ENCODE assay signal across 8 cellular contexts in genomic region chr5:141877478-141878185, GRCh38. TPM values are rescaled to one million over a fixed set of nuclear protein-coding genes. Genes with fewer than 3 reads are reported as not detected.
DNase-seq lines count a peak whose midpoint lies in the region; ATAC-seq and TF ChIP-seq lines count a peak whose summit lies in the region.

No MANE protein-coding gene starts in this region.

- H3K9me3 ChIP-seq in CD8-positive, alpha-beta T cell (ENCODE audit: low read length): no peaks in the 10 kb centered on the region
- no peaks in the 10 kb centered on the region for H3K9me3 ChIP-seq in liver (ENCODE audit: control insufficient read depth in 4 of 4, low read length in 3 of 4)
- H3K9me3 ChIP-seq in stomach smooth muscle (ENCODE audit: control insufficient read depth in 2 of 2, low read length in 2 of 2): no peaks in the 10 kb centered on the region

- CTCF ChIA-PET in CD8-positive, alpha-beta T cell (lab: Charles Lee): interaction anchor here (1.0 to 12.7 kb wide), 25 partner anchors 9 to 212 kb away, joined by 3 to 350 read pairs (median 7); partner anchors contain the start of genes DELE1, GNPDA1 and PCDH12

- peaks cover 35% of the 10 kb centered on the region for H3K4me1 ChIP-seq in CD8-positive, alpha-beta T cell (ENCODE audit: insufficient read depth, low read length)
- peaks cover 5 to 38% (median 30%) of the 10 kb centered on the region in 4 donors for H3K4me1 ChIP-seq in liver (ENCODE audit: control insufficient read depth in 4 of 4, insufficient read depth in 4 of 4, low read length in 3 of 4)
- H3K4me1 ChIP-seq in stomach smooth muscle (ENCODE audit: control insufficient read depth, insufficient read depth, low read length): peaks cover 46% of the 10 kb centered on the region

- peak overlapping the region; percentile 41 for H3K4me3 ChIP-seq in CD8-positive, alpha-beta T cell (ENCODE audit: low read depth, low read length)
- H3K4me3 ChIP-seq in liver (ENCODE audit: low read depth in 1 of 3, low read length in 3 of 3): peak overlapping the region; percentile 74 to 84 (median 78)
- H3K4me3 ChIP-seq in stomach smooth muscle (ENCODE audit: low read length in 2 of 2): peak overlapping the region; percentile 73 to 75

- peaks cover 24% of the 10 kb centered on the region for H3K4me1 Mint-ChIP-seq in CD8-positive, alpha-beta T cell (ENCODE audit: low read depth)
- H3K4me1 Mint-ChIP-seq in brain: peaks cover 73% of the 10 kb centered on the region

- peak in 3 of 7 experiments; percentile 26 to 61 (median 27) for DNase-seq in CD8-positive, alpha-beta T cell
- peak; percentile 54 for DNase-seq in NCI-H69 (lab: John Stamatoyannopoulos, UW)
- no peak for DNase-seq in effector CD4-positive, alpha-beta T cell
- DNase-seq in AG08396 (ENCODE audit: low spot score): no peak
- no peak for DNase-seq in GF-D8 (lab: John Stamatoyannopoulos, UW)

- no peaks in the 10 kb centered on the region for H3K36me3 ChIP-seq in CD8-positive, alpha-beta T cell (ENCODE audit: insufficient read depth, low read length)
- no peaks in the 10 kb centered on the region for H3K36me3 ChIP-seq in liver (ENCODE audit: control insufficient read depth in 4 of 4, insufficient read depth in 3 of 4, low read depth in 1 of 4, low read length in 3 of 4)
- H3K36me3 ChIP-seq in stomach smooth muscle (ENCODE audit: control insufficient read depth in 2 of 2, insufficient read depth in 2 of 2, low read length in 2 of 2): no peaks in the 10 kb centered on the region

- intact Hi-C loops in CD8-positive, alpha-beta T cell (cut with DNase I, micrococcal nuclease): loop anchor here (2.0 to 5.0 kb wide), 2 partner anchors 63 to 65 kb away; no protein-coding TSS in a partner anchor

- ATAC-seq in CD8-positive, alpha-beta T cell: no peak

- peak overlapping the region; percentile 74 for H3K4me3 Mint-ChIP-seq in CD8-positive, alpha-beta T cell
- H3K4me3 Mint-ChIP-seq in brain: peak overlapping the region; percentile 90 to 98 (median 95)

- TF ChIP-seq RAD21 in liver (IDR thresholded peaks at IDR 0.05): no peak

- no peaks in the 10 kb centered on the region for H3K36me3 Mint-ChIP-seq in CD8-positive, alpha-beta T cell
- H3K36me3 Mint-ChIP-seq in brain: peaks cover 4% of the 10 kb centered on the region

- no peak for TF ChIP-seq CTCF in CD8-positive, alpha-beta T cell (IDR thresholded peaks at IDR 0.05)
- TF ChIP-seq CTCF in brain (conservative IDR thresholded peaks at IDR 0.05) (no peak), liver (IDR thresholded peaks at IDR 0.05; ENCODE audit: low read depth, low read length, missing input control) (no peak)

- no peaks in the 10 kb centered on the region for H3K9me3 Mint-ChIP-seq in CD8-positive, alpha-beta T cell
- H3K9me3 Mint-ChIP-seq in brain: no peaks in the 10 kb centered on the region

- POLR2A ChIA-PET in CD8-positive, alpha-beta T cell (lab: Charles Lee): interaction anchor here (0.6 to 3.2 kb wide), 4 partner anchors 83 to 228 kb away, joined by 3 to 15 read pairs (median 7); partner anchors contain the start of gene RNF14

- H3K27me3 ChIP-seq in CD8-positive, alpha-beta T cell (ENCODE audit: insufficient read depth, low read length): peaks cover 47% of the 10 kb centered on the region
- H3K27me3 ChIP-seq in liver (ENCODE audit: control insufficient read depth in 4 of 4, insufficient read depth in 4 of 4, low read length in 3 of 4): peaks cover 0 to 8% (median 4%) of the 10 kb centered on the region in 4 donors
- peaks cover 56 to 62% of the 10 kb centered on the region in 2 donors for H3K27me3 ChIP-seq in stomach smooth muscle (ENCODE audit: control insufficient read depth in 1 of 2, insufficient read depth in 2 of 2, low read length in 2 of 2)

- peak overlapping the region in 1 of 2 donors; percentile 43 for H3K9ac ChIP-seq in liver (ENCODE audit: low read depth in 1 of 2, low read length in 2 of 2)
- peak overlapping the region; percentile 55 for H3K9ac ChIP-seq in stomach smooth muscle (ENCODE audit: low read length in 2 of 2)

- H3K27ac ChIP-seq in CD8-positive, alpha-beta T cell (ENCODE audit: low read depth, low read length): no peak overlapping the region
- peak overlapping the region; percentile 62 to 70 for H3K27ac ChIP-seq in liver (ENCODE audit: low read depth in 1 of 2, low read length in 2 of 2)
- no peak overlapping the region for H3K27ac ChIP-seq in stomach smooth muscle (ENCODE audit: low read length)

- whole genome bisulfite sequencing in liver: 1% methylated on average over 55 of the region's 55 CpGs

- H3K27ac Mint-ChIP-seq in CD8-positive, alpha-beta T cell: no peak overlapping the region
- H3K27ac Mint-ChIP-seq in brain: peak overlapping the region; percentile 85 to 97 (median 89)

- peaks cover 77% of the 10 kb centered on the region for H3K27me3 Mint-ChIP-seq in CD8-positive, alpha-beta T cell (ENCODE audit: low read depth)
- H3K27me3 Mint-ChIP-seq in brain: peaks cover 31% of the 10 kb centered on the region

TF ChIP-seq in liver, 16 proteins besides CTCF, POLR2A, EP300 and RAD21:
- TF ChIP-seq EGR1 (IDR thresholded peaks at IDR 0.05; ENCODE audit: low read depth in 2 of 2) (no peak), HNF4G (IDR thresholded peaks at IDR 0.05) (no peak), JUND (IDR thresholded peaks at IDR 0.05) (no peak), MAX (IDR thresholded peaks at IDR 0.05) (no peak), ATF3 (IDR thresholded peaks at IDR 0.05) (no peak), RXRA (IDR thresholded peaks at IDR 0.05) (no peak), HNF4A (conservative IDR thresholded peaks at IDR 0.05) (no peak), SP1 (IDR thresholded peaks at IDR 0.05) (no peak), REST (IDR thresholded peaks at IDR 0.05) (no peak), TAF1 (conservative IDR thresholded peaks at IDR 0.05) (no peak), GABPA (IDR thresholded peaks at IDR 0.05 in 1 of 2, conservative IDR thresholded peaks at IDR 0.05 in 1 of 2) (no peak), FOXA1 (IDR thresholded peaks at IDR 0.05) (no peak), ZBTB33 (IDR thresholded peaks at IDR 0.05) (no peak), YY1 (IDR thresholded peaks at IDR 0.05) (no peak), FOXA2 (IDR thresholded peaks at IDR 0.05) (no peak), NR2F2 (IDR thresholded peaks at IDR 0.05) (no peak)

RNA-seq across cellular contexts. Expression of gene PCDH1, which starts 0.6 kb away (rescaled TPM):
- under 1 TPM in 1 of 2 experiments, not detected in 1; 0.24 TPM for total RNA-seq in CD8-positive, alpha-beta T cell
- polyA plus RNA-seq in brain (ENCODE audit: insufficient read depth, low read depth, low replicate concordance) (35.4 TPM), liver (10 to 100 TPM in 1 of 2 donors, 1 to 10 TPM in 1; 9.3 to 20.1 TPM)
- 10 to 100 TPM in 1 of 2 donors, 1 to 10 TPM in 1; 9.8 to 52.8 TPM for total RNA-seq in liver

RNA-seq across cellular contexts. Expression of gene DELE1, which starts 46.0 kb away (rescaled TPM):
- total RNA-seq in CD8-positive, alpha-beta T cell: 10 to 100 TPM; 61.7 to 65.0 TPM
- polyA plus RNA-seq in brain (ENCODE audit: insufficient read depth, low read depth, low replicate concordance) (25.2 TPM), liver (10 to 100 TPM; 23.2 to 47.1 TPM)
- 10 to 100 TPM; 33.6 to 49.0 TPM for total RNA-seq in liver

Comparison
In these comparisons a context has a peak if more than half of its experiments do, and no peak if none do; other contexts are left out.
1. H3K27ac ChIP-seq: peak in liver (2 of 2); none in CD8-positive, alpha-beta T cell (single experiment) and stomach smooth muscle (single experiment).
2. RNA of gene PCDH1, which starts 0.6 kb away (total RNA-seq): 9.8 to 52.8 TPM in liver; 0.24 TPM in CD8-positive, alpha-beta T cell; every median in the first group is over 4 times any median in the second.
3. Peak in every context shown above with its lines, with median percentiles within 50 percentile points of each other: H3K4me3 ChIP-seq.